In the genomic region with DNA sequence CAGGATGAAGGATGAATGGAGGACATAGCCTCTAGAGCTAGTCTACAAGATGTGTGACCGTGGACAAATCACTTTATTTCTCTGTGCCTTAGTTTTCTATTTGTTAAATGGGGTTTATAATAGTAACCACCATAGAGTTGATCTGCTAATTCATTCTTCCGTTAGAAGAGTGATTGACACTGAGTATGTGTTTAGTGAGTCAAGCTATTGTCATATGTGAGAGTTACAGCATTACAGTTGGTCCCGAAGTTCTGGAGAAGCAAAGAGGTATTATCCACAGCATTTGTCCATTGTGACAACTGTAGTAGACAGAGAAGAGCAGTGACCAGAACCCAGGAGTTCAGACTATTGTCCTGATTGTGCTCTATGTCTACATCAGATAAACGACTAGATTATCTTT, we compare ENCODE assay signal across 1 cellular context.
TF ChIP-seq lines count a peak whose summit lies in the region.

No MANE protein-coding gene starts in this region.

TF ChIP-seq in GM23338, 12 proteins besides CTCF, POLR2A, EP300 and RAD21 (continued from another document):
- TF ChIP-seq, protein P1, sequence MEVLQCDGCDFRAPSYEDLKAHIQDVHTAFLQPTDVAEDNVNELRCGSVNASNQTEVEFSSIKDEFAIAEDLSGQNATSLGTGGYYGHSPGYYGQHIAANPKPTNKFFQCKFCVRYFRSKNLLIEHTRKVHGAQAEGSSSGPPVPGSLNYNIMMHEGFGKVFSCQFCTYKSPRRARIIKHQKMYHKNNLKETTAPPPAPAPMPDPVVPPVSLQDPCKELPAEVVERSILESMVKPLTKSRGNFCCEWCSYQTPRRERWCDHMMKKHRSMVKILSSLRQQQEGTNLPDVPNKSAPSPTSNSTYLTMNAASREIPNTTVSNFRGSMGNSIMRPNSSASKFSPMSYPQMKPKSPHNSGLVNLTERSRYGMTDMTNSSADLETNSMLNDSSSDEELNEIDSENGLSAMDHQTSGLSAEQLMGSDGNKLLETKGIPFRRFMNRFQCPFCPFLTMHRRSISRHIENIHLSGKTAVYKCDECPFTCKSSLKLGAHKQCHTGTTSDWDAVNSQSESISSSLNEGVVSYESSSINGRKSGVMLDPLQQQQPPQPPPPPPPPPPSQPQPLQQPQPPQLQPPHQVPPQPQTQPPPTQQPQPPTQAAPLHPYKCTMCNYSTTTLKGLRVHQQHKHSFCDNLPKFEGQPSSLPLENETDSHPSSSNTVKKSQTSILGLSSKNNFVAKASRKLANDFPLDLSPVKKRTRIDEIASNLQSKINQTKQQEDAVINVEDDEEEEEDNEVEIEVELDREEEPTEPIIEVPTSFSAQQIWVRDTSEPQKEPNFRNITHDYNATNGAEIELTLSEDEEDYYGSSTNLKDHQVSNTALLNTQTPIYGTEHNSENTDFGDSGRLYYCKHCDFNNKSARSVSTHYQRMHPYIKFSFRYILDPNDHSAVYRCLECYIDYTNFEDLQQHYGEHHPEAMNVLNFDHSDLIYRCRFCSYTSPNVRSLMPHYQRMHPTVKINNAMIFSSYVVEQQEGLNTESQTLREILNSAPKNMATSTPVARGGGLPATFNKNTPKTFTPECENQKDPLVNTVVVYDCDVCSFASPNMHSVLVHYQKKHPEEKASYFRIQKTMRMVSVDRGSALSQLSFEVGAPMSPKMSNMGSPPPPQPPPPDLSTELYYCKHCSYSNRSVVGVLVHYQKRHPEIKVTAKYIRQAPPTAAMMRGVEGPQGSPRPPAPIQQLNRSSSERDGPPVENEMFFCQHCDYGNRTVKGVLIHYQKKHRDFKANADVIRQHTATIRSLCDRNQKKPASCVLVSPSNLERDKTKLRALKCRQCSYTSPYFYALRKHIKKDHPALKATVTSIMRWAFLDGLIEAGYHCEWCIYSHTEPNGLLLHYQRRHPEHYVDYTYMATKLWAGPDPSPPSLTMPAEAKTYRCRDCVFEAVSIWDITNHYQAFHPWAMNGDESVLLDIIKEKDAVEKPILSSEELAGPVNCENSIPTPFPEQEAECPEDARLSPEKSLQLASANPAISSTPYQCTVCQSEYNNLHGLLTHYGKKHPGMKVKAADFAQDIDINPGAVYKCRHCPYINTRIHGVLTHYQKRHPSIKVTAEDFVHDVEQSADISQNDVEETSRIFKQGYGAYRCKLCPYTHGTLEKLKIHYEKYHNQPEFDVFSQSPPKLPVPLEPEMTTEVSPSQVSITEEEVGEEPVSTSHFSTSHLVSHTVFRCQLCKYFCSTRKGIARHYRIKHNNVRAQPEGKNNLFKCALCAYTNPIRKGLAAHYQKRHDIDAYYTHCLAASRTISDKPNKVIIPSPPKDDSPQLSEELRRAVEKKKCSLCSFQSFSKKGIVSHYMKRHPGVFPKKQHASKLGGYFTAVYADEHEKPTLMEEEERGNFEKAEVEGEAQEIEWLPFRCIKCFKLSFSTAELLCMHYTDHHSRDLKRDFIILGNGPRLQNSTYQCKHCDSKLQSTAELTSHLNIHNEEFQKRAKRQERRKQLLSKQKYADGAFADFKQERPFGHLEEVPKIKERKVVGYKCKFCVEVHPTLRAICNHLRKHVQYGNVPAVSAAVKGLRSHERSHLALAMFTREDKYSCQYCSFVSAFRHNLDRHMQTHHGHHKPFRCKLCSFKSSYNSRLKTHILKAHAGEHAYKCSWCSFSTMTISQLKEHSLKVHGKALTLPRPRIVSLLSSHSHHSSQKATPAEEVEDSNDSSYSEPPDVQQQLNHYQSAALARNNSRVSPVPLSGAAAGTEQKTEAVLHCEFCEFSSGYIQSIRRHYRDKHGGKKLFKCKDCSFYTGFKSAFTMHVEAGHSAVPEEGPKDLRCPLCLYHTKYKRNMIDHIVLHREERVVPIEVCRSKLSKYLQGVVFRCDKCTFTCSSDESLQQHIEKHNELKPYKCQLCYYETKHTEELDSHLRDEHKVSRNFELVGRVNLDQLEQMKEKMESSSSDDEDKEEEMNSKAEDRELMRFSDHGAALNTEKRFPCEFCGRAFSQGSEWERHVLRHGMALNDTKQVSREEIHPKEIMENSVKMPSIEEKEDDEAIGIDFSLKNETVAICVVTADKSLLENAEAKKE (CRISPR knock-in tag; IDR thresholded peaks at IDR 0.05) = no peak
- no peak for TF ChIP-seq ZNF114 (CRISPR knock-in tag; IDR thresholded peaks at IDR 0.05)
- TF ChIP-seq JUNB (IDR thresholded peaks at IDR 0.05; ENCODE audit: unreplicated experiment) = no peak
- TF ChIP-seq, protein P2, sequence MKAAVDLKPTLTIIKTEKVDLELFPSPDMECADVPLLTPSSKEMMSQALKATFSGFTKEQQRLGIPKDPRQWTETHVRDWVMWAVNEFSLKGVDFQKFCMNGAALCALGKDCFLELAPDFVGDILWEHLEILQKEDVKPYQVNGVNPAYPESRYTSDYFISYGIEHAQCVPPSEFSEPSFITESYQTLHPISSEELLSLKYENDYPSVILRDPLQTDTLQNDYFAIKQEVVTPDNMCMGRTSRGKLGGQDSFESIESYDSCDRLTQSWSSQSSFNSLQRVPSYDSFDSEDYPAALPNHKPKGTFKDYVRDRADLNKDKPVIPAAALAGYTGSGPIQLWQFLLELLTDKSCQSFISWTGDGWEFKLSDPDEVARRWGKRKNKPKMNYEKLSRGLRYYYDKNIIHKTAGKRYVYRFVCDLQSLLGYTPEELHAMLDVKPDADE (IDR thresholded peaks at IDR 0.05) = no peak
- TF ChIP-seq EZH2 (IDR thresholded peaks at IDR 0.05; ENCODE audit: low read depth, unreplicated experiment) = no peak
- TF ChIP-seq CREB1 (CRISPR knock-in tag; IDR thresholded peaks at IDR 0.05; ENCODE audit: low read depth) = no peak
- TF ChIP-seq, protein P3, sequence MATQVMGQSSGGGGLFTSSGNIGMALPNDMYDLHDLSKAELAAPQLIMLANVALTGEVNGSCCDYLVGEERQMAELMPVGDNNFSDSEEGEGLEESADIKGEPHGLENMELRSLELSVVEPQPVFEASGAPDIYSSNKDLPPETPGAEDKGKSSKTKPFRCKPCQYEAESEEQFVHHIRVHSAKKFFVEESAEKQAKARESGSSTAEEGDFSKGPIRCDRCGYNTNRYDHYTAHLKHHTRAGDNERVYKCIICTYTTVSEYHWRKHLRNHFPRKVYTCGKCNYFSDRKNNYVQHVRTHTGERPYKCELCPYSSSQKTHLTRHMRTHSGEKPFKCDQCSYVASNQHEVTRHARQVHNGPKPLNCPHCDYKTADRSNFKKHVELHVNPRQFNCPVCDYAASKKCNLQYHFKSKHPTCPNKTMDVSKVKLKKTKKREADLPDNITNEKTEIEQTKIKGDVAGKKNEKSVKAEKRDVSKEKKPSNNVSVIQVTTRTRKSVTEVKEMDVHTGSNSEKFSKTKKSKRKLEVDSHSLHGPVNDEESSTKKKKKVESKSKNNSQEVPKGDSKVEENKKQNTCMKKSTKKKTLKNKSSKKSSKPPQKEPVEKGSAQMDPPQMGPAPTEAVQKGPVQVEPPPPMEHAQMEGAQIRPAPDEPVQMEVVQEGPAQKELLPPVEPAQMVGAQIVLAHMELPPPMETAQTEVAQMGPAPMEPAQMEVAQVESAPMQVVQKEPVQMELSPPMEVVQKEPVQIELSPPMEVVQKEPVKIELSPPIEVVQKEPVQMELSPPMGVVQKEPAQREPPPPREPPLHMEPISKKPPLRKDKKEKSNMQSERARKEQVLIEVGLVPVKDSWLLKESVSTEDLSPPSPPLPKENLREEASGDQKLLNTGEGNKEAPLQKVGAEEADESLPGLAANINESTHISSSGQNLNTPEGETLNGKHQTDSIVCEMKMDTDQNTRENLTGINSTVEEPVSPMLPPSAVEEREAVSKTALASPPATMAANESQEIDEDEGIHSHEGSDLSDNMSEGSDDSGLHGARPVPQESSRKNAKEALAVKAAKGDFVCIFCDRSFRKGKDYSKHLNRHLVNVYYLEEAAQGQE (IDR thresholded peaks at IDR 0.05; ENCODE audit: unreplicated experiment) = no peak
